In the genomic region with DNA sequence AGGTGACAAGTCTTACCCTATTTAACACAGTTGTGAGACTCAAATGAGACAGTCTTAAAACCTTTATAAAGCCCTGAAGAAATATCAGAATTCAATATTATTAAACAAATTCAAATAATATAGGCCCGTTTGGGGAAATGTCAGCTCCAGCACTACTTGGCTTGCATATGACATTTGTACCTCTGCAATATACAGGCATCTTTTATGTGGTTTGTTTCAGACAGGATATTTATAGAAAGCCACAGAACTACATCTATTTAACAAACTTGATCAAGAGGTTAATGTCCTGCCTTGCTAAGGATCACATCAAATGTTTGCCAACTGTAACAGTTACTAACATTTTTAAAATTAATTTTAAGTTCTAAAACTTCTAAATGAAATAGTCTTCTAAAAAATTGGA, we compare ENCODE assay signal across 14 cellular contexts. TPM values are rescaled to one million over a fixed set of nuclear protein-coding genes. Genes with fewer than 3 reads are reported as not detected.
DNase-seq lines count a peak whose midpoint lies in the region; ATAC-seq and TF ChIP-seq lines count a peak whose summit lies in the region.
"Had no signal": no experiment of that assay in that cellular context is flagged by ENCODE, and none has a peak within 500 bp of the region (broad histone marks: within the 10 kb centered on the region; RNA-seq: fewer than 3 reads in every experiment).

No MANE protein-coding gene starts in this region.

- TF ChIP-seq CTCF in SU-DHL-6 (IDR thresholded peaks at IDR 0.05; ENCODE audit: insufficient read depth, low read length, poor library complexity, severe bottlenecking) = no peak
- TF ChIP-seq CTCF in ovary (IDR thresholded peaks at IDR 0.05) = no peak
- no peak for TF ChIP-seq CTCF in mammary epithelial cell (conservative IDR thresholded peaks at IDR 0.05 in 1 of 2, IDR thresholded peaks at IDR 0.05 in 1 of 2; ENCODE audit: extremely low read depth in 1 of 2, insufficient read depth in 1 of 2, low read depth in 1 of 2, low read length in 2 of 2)

- H3K9me3 ChIP-seq in SU-DHL-6 (ENCODE audit: insufficient read depth, low read length) = no peaks in the 10 kb centered on the region
- H3K9me3 ChIP-seq in thymus (ENCODE audit: control insufficient read depth) = no peaks in the 10 kb centered on the region
- no peaks in the 10 kb centered on the region for H3K9me3 ChIP-seq in ovary
- H3K9me3 ChIP-seq in mammary epithelial cell (replicated peaks; ENCODE audit: insufficient read depth, low read length) = no peaks in the 10 kb centered on the region
- H3K9me3 ChIP-seq: Caco-2, stomach had no signal

- H3K9ac ChIP-seq in SU-DHL-6 (ENCODE audit: low read length) (0 out of 2 replicates have a peak overlapping the region, but pooled peaks have one; percentile 4), mammary epithelial cell (ENCODE audit: insufficient read depth, low read length) (no peak overlapping the region)

- peaks cover 7% of the 10 kb centered on the region; the same call in 1 of the 2 replicates for H3F3A ChIP-seq in SU-DHL-6 (ENCODE audit: insufficient read depth)

- H3K9me3 Mint-ChIP-seq in activated naive CD4-positive, alpha-beta T cell treated with anti-CD3 and anti-CD28 coated beads, Interleukin-2, amount 50 U/mL, for 72 hours = peaks cover 3 to 4% of the 10 kb centered on the region in 2 donors
- H3K9me3 Mint-ChIP-seq: activated T-cell treated with anti-CD3 and anti-CD28 coated beads, Interleukin-2, amount 50 U/mL, for 4 hours had no signal

- H3K4me2 ChIP-seq in SU-DHL-6 (ENCODE audit: low read depth, low read length, poor library complexity, severe bottlenecking) = peak overlapping the region; percentile 51
- H3K4me2 ChIP-seq in mammary epithelial cell (ENCODE audit: insufficient read depth, low read depth, low read length) = no peak overlapping the region

- H3K9me2 ChIP-seq in SU-DHL-6 (replicated peaks; ENCODE audit: insufficient read depth, low read length) = no peaks in the 10 kb centered on the region

- H4K20me1 ChIP-seq in SU-DHL-6 (ENCODE audit: low read depth, low read length) (no peaks in the 10 kb centered on the region), mammary epithelial cell (ENCODE audit: insufficient read depth, low read length) (no peaks in the 10 kb centered on the region)

- TF ChIP-seq EP300 in ovary (IDR thresholded peaks at IDR 0.05) = no peak

- no peaks in the 10 kb centered on the region for H3K36me3 ChIP-seq in SU-DHL-6 (ENCODE audit: low read length)
- no peaks in the 10 kb centered on the region for H3K36me3 ChIP-seq in thymus (ENCODE audit: control insufficient read depth, insufficient read depth)
- H3K36me3 ChIP-seq in ovary = no peaks in the 10 kb centered on the region
- no peaks in the 10 kb centered on the region for H3K36me3 ChIP-seq in mammary epithelial cell (ENCODE audit: insufficient read depth, low read length)
- H3K36me3 ChIP-seq: stomach had no signal

- peaks cover 0 to 5% of the 10 kb centered on the region in 2 donors for H3K36me3 Mint-ChIP-seq in activated naive CD4-positive, alpha-beta T cell treated with anti-CD3 and anti-CD28 coated beads, Interleukin-2, amount 50 U/mL, for 72 hours

- H3K27ac ChIP-seq in SU-DHL-6 (ENCODE audit: low read depth, low read length) = peak overlapping the region; percentile 67
- H3K27ac ChIP-seq in thymus (ENCODE audit: low read depth) = no peak overlapping the region
- no peak overlapping the region for H3K27ac ChIP-seq in ovary
- H3K27ac ChIP-seq in mammary epithelial cell (ENCODE audit: insufficient read depth, low read depth, low read length) = no peak overlapping the region

- no peak for ATAC-seq in activated naive CD4-positive, alpha-beta T cell treated with anti-CD3 and anti-CD28 coated beads, Interleukin-2, amount 50 U/mL, for 72 hours
- no peak for ATAC-seq in HG03095 (IDR thresholded peaks at IDR 0.05; ENCODE audit: unreplicated experiment)

- CTCF ChIA-PET in mammary epithelial cell (lab: Charles Lee; ENCODE audit: low non-redundant PET) = no interaction called here

- TF ChIP-seq POLR2A in ovary (IDR thresholded peaks at IDR 0.05) = no peak

- dilution Hi-C loops in mammary epithelial cell (cut with HindIII; ENCODE audit: low sequenced_read_pairs) = no loop called here

- no peak overlapping the region for H2AFZ ChIP-seq in SU-DHL-6 (ENCODE audit: low read depth, low read length, severe bottlenecking)
- H2AFZ ChIP-seq in mammary epithelial cell (ENCODE audit: low read depth, low read length) = no peak overlapping the region

- H3K79me2 ChIP-seq in SU-DHL-6 (ENCODE audit: insufficient read depth, low read length) (no peaks in the 10 kb centered on the region; the same call in 1 of the 2 replicates), mammary epithelial cell (ENCODE audit: insufficient read depth, low read length) (peaks cover 14% of the 10 kb centered on the region)

- WGBS in thymus = 3% methylated on average over 1 of the region's 1 CpG
- WGBS in ovary, 3 donors = 66 to 86% (median 73%) methylated on average over 1 of the region's 1 CpG
- WGBS in mammary epithelial cell (ENCODE audit: low coverage, missing lambda C conversion rate) = 38% methylated on average over 1 of the region's 1 CpG

- no peak for DNase-seq in activated naive CD4-positive, alpha-beta T cell treated with anti-CD3 and anti-CD28 coated beads, Interleukin-2, amount 50 U/mL, for 72 hours (ENCODE audit: low spot score in 2 of 2)
- DNase-seq in activated naive CD4-positive, alpha-beta T cell (lab: John Stamatoyannopoulos, UW) = no peak
- DNase-seq in central memory CD4-positive, alpha-beta T cell = peak; percentile 40
- no peak for DNase-seq in ovary
- no peak for DNase-seq in mammary epithelial cell
- DNase-seq: activated CD4-positive, CD25-positive, alpha-beta regulatory T cell treated with anti-CD3 and anti-CD28 coated beads, Interleukin-2, amount 50 U/mL, for 72 hours; activated T-cell treated with anti-CD3 and anti-CD28 coated beads, Interleukin-2, amount 50 U/mL, for 4 hours; Caco-2; IMR-90; Right ventricle myocardium superior; stomach had no signal

- no TSS peak for BruUV-seq in mammary epithelial cell (replicated peaks; lab: Mats Ljungman, UMichigan)

- no peaks in the 10 kb centered on the region for H3K27me3 ChIP-seq in SU-DHL-6 (ENCODE audit: low read length)
- H3K27me3 ChIP-seq in thymus (ENCODE audit: control insufficient read depth, insufficient read depth) = no peaks in the 10 kb centered on the region
- no peaks in the 10 kb centered on the region for H3K27me3 ChIP-seq in ovary
- no peaks in the 10 kb centered on the region for H3K27me3 ChIP-seq in mammary epithelial cell (ENCODE audit: insufficient read depth, low read length)
- H3K27me3 ChIP-seq: stomach had no signal

- peaks cover 31% of the 10 kb centered on the region for H3K4me1 ChIP-seq in thymus (ENCODE audit: control insufficient read depth, insufficient read depth, low read length)
- peaks cover 2% of the 10 kb centered on the region for H3K4me1 ChIP-seq in ovary (ENCODE audit: insufficient read depth)
- H3K4me1 ChIP-seq in mammary epithelial cell (ENCODE audit: insufficient read depth, low read length) = peaks cover 6% of the 10 kb centered on the region

- peak overlapping the region; percentile 61 to 73 for H3K27ac Mint-ChIP-seq in activated naive CD4-positive, alpha-beta T cell treated with anti-CD3 and anti-CD28 coated beads, Interleukin-2, amount 50 U/mL, for 72 hours

- intact Hi-C loops in ovary (cut with DNase I) (no loop called here), mammary epithelial cell (cut with micrococcal nuclease) (no loop called here)

- H3K4me3 ChIP-seq in SU-DHL-6 (ENCODE audit: insufficient read depth, low read length, poor library complexity, severe bottlenecking) (no peak overlapping the region), thymus (ENCODE audit: low read length) (peak overlapping the region; percentile 19), ovary (no peak overlapping the region), mammary epithelial cell (replicated peaks in 1 of 3; ENCODE audit: insufficient read depth in 1 of 3, low read depth in 2 of 3, low read length in 3 of 3) (no peak overlapping the region)
- H3K4me3 ChIP-seq: stomach had no signal

- in situ Hi-C loops in mammary epithelial cell (cut with MboI; ENCODE audit: low sequenced_read_pairs in 2 of 2) = no loop called here

RNA-seq across cellular contexts. Expression of gene MREG, which starts 3.2 kb away (rescaled TPM):
- 1 to 10 TPM; 4.9 to 7.3 TPM for total RNA-seq in activated naive CD4-positive, alpha-beta T cell treated with anti-CD3 and anti-CD28 coated beads, Interleukin-2, amount 50 U/mL, for 72 hours
- 16.3 TPM for polyA plus RNA-seq in thymus
- 1 to 10 TPM; 1.5 to 5.4 (median 2.2) TPM for total RNA-seq in ovary
- 1 to 10 TPM in 1 of 2 donors, under 1 TPM in 1; 0.85 to 1.8 TPM for polyA plus RNA-seq in ovary
- total RNA-seq in mammary epithelial cell = 10 to 100 TPM; 20.7 to 29.5 TPM
- polyA plus RNA-seq in mammary epithelial cell = 14.1 TPM
- 9.7 TPM for polyA minus RNA-seq in mammary epithelial cell
